Comparison of ENCODE assay signal across 8 cellular contexts in the genomic region with DNA sequence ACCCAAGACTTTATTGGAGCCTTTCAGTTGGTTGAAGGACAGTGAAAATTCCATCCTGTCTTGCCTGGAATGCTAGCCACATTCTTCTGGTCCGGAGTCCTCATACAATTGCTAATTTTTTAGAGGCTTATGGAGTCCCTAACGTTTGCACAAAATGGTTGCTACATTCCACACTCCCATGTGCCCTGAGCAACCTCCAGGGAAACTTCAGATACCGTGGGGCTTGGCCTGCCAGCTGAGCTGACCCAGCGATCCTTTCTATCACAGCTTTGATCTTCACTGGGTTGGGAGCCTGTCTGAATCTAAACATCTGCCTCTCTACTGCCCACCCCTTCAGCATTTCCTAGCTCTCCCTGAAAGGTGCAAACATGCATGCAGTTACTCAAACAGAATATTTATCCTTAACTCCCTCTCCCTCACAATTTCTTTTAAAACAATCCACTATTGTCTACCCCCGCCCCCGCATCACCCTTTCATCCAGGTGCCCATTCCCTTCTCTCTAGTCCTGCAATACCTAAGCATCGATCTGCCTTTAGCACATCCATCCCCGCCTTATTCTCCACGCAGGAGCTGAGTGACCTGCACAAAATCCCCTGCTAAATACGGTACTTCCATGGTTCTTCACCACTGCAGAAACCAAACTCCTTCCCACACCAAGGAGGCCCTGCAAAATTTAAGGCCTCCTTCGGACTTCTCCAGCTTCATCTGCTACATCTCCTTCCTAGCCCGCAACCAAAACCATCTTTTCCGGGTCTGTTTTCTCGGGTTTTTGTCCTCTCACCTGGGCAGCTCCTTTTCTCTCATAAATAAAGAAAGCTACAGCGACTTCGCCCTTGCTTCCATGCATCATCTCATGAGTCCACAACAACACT.
A peak's percentile ranks its signal among the peaks of the same experiment; 100 is the strongest.
DNase-seq lines count a peak whose midpoint lies in the region.

No MANE protein-coding gene starts in this region.

- H3K27ac ChIP-seq in stomach smooth muscle (ENCODE audit: low read length), result peak overlapping the region; percentile 62

- no peaks in the 10 kb centered on the region for H3K27me3 Mint-ChIP-seq in activated naive CD8-positive, alpha-beta T cell

- H3K36me3 ChIP-seq in stomach smooth muscle (ENCODE audit: control insufficient read depth in 2 of 2, insufficient read depth in 2 of 2, low read length in 2 of 2), result peaks cover 0 to 4% of the 10 kb centered on the region in 2 donors

- peak overlapping the region; percentile 92 for H3K4me3 Mint-ChIP-seq in activated naive CD8-positive, alpha-beta T cell

- peak overlapping the region; percentile 80 to 83 for H3K9ac ChIP-seq in stomach smooth muscle (ENCODE audit: low read length in 2 of 2)

- no peaks in the 10 kb centered on the region for H3K27me3 ChIP-seq in stomach smooth muscle (ENCODE audit: control insufficient read depth in 1 of 2, insufficient read depth in 2 of 2, low read length in 2 of 2)

- no peaks in the 10 kb centered on the region for H3K9me3 Mint-ChIP-seq in activated naive CD8-positive, alpha-beta T cell (ENCODE audit: low read depth)

- peak overlapping the region; percentile 85 for H3K27ac Mint-ChIP-seq in activated naive CD8-positive, alpha-beta T cell

- H3K36me3 Mint-ChIP-seq in activated naive CD8-positive, alpha-beta T cell, result no peaks in the 10 kb centered on the region

- no peaks in the 10 kb centered on the region for H3K9me3 ChIP-seq in stomach smooth muscle (ENCODE audit: control insufficient read depth in 2 of 2, low read length in 2 of 2)

- peaks cover 29% of the 10 kb centered on the region for H3K4me1 ChIP-seq in stomach smooth muscle (ENCODE audit: control insufficient read depth, insufficient read depth, low read length)

- DNase-seq in stimulated activated CD4-positive, alpha-beta T cell treated with anti-CD3 and anti-CD28 coated beads, Interleukin-4, amount 100 ng/mL, for 24 hours, result peak; percentile 6
- no peak for DNase-seq in stimulated activated CD4-positive, alpha-beta T cell treated with anti-CD3 and anti-CD28 coated beads, Interleukin-4, amount 100 ng/mL, for 1 hour
- DNase-seq in inferior parietal cortex (ENCODE audit: extremely low spot score), result peak; percentile 37
- no peak for DNase-seq in hepatic stellate cell (ENCODE audit: low spot score)
- no peak for DNase-seq in NOMO-1 (lab: John Stamatoyannopoulos, UW; ENCODE audit: unreplicated experiment in 2 of 2)
- no peak for DNase-seq in dedifferentiated amniotic fluid mesenchymal stem cell (ENCODE audit: extremely low spot score)

- peak overlapping the region; percentile 99 for H3K4me3 ChIP-seq in stomach smooth muscle (ENCODE audit: low read length in 2 of 2)

- H3K4me1 Mint-ChIP-seq in activated naive CD8-positive, alpha-beta T cell (ENCODE audit: low read depth), result peaks cover 68% of the 10 kb centered on the region

Comparison
In these comparisons a context has a peak if more than half of its experiments do, and no peak if none do; other contexts are left out.
1. DNase-seq: peak in stimulated activated CD4-positive, alpha-beta T cell treated with anti-CD3 and anti-CD28 coated beads, Interleukin-4, amount 100 ng/mL, for 24 hours (single experiment) and inferior parietal cortex (single experiment); none in stimulated activated CD4-positive, alpha-beta T cell treated with anti-CD3 and anti-CD28 coated beads, Interleukin-4, amount 100 ng/mL, for 1 hour (single experiment), hepatic stellate cell (single experiment), NOMO-1 (0 of 2) and dedifferentiated amniotic fluid mesenchymal stem cell (single experiment).